In the genomic region with DNA sequence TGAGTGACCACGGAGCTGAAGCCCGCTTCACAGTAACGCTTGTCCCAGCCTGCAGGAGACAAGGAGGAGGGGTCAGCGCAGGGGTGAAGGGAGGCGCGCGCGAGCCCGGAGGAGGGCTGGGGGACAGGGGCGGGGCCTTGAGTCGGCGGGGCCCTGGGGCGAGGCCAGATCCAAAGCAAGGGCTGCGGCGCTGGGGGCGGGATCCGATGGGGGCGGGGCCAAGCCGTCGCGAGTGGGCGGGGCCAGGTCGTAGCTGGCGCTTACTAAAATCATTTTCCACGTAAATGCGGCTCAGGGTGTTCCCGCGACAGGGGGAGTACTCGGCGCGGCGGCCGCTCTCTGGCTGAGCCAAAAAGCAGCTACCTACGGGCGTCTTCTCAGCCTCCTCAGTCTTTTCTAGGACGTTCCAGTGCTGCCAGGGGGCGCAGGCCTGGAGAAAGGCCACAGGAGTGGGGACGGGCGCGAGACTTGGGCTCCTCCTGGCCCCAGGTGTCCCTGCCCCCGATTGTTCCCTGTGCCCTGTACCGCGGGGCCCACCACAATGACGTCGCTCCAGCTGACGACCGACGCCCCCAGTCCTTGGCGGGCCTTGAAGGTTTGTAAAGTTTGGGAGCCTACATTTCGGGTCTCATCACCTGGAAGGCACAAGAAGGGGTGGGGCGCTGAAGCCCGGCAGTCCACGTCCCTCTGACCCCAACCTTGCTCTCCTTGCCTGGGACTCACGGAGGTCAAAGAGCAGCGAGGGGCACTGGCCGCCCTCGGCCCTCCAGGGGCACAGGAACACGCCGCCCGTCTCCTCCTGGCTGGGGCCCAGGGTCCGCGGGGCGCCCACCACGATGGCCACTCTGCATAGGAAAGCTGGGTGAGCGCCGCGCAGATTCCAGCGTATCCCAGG, we compare ENCODE assay signal across 8 cellular contexts. TPM values are rescaled to one million over a fixed set of nuclear protein-coding genes. Genes with fewer than 3 reads are reported as not detected.
DNase-seq lines count a peak whose midpoint lies in the region; ATAC-seq and TF ChIP-seq lines count a peak whose summit lies in the region.

No MANE protein-coding gene starts in this region.

- peak overlapping the region; percentile 98 for H3K4me2 ChIP-seq in neuronal stem cell (ENCODE audit: insufficient read depth, low read length, poor library complexity, severe bottlenecking)

- H3K36me3 ChIP-seq in RWPE2 (ENCODE audit: low read depth), result no peaks in the 10 kb centered on the region
- H3K36me3 ChIP-seq in neuronal stem cell (replicated peaks in 1 of 2; ENCODE audit: control insufficient read depth in 2 of 2, insufficient read depth in 2 of 2, low read length in 2 of 2), result no peaks in the 10 kb centered on the region

- H3K27me3 Mint-ChIP-seq in IgD-negative memory B cell, result peaks cover 10% of the 10 kb centered on the region

- no peak overlapping the region for H4K91ac ChIP-seq in neuronal stem cell (ENCODE audit: low read depth, low read length, poor library complexity)

- CTCF ChIA-PET in GM10248 (lab: Yijun Ruan, JAX), result interaction anchor here (0.7 to 2.7 kb wide), 10 partner anchors 8 to 175 kb away, joined by 3 to 15 read pairs (median 5); no protein-coding TSS in a partner anchor

- peak overlapping the region; percentile 12 for H3K14ac ChIP-seq in neuronal stem cell (ENCODE audit: low read length)

- no CpG with 5 or more reads among the region's 68 CpGs for WGBS in neuronal stem cell (ENCODE audit: extremely low coverage in 2 of 2, insufficient read length in 2 of 2, insufficient replicate concordance in 1 of 2), 2 donors

- POLR2A ChIA-PET in GM10248 (lab: Yijun Ruan, JAX), result interaction anchor here (0.5 kb wide), 1 partner anchor 40 kb away, joined by 3 read pairs; no protein-coding TSS in a partner anchor

- H3K79me1 ChIP-seq in neuronal stem cell (ENCODE audit: low read depth, low read length), result no peaks in the 10 kb centered on the region

- H2BK15ac ChIP-seq in neuronal stem cell (ENCODE audit: low read length), result peak overlapping the region; percentile 97

- TF ChIP-seq CTCF in GM10248 (IDR thresholded peaks at IDR 0.05; ENCODE audit: control extremely low read depth, extremely low read depth, low read depth, missing control alignments), result peak; percentile 4
- peak; percentile 16 for TF ChIP-seq CTCF in RWPE2 (IDR thresholded peaks at IDR 0.05; ENCODE audit: poor library complexity, severe bottlenecking)

- H3K9ac ChIP-seq in neuronal stem cell (ENCODE audit: low read depth, low read length, poor library complexity), result peak overlapping the region; percentile 82

- H3K27ac ChIP-seq in RWPE2 (ENCODE audit: poor library complexity, severe bottlenecking) (no peak overlapping the region), neuronal stem cell (replicated peaks; ENCODE audit: low read length) (no peak overlapping the region)

- H3K27ac Mint-ChIP-seq in IgD-negative memory B cell, result no peak overlapping the region

- peak overlapping the region; percentile 13 for H2BK5ac ChIP-seq in neuronal stem cell (ENCODE audit: low read length)

- H3K4me1 ChIP-seq in RWPE2 (ENCODE audit: insufficient read depth, poor library complexity, severe bottlenecking), result peaks cover 3% of the 10 kb centered on the region
- peaks cover 12 to 13% of the 10 kb centered on the region in 2 donors for H3K4me1 ChIP-seq in neuronal stem cell (ENCODE audit: control insufficient read depth in 2 of 2, insufficient read depth in 1 of 2, low read depth in 1 of 2, low read length in 2 of 2)

- peaks cover 0 to 2% (median 0%) of the 10 kb centered on the region in 3 donors for H3K9me3 Mint-ChIP-seq in IgD-negative memory B cell

- H2BK12ac ChIP-seq in neuronal stem cell (ENCODE audit: low read length), result no peak overlapping the region

- ATAC-seq in RWPE2 (ENCODE audit: low read depth), result peak; percentile 82
- ATAC-seq in HG03108 (IDR thresholded peaks at IDR 0.05; ENCODE audit: unreplicated experiment), result no peak

- H3K27me3 ChIP-seq in RWPE2 (ENCODE audit: insufficient read depth, poor library complexity, severe bottlenecking) (no peaks in the 10 kb centered on the region), neuronal stem cell (ENCODE audit: control insufficient read depth in 3 of 3, insufficient read depth in 3 of 3, low read depth in 1 of 3, low read length in 3 of 3) (peaks cover 2 to 30% (median 26%) of the 10 kb centered on the region in 3 experiments)

- no peak overlapping the region for H2BK120ac ChIP-seq in neuronal stem cell (ENCODE audit: low read depth, low read length)

- H2AK5ac ChIP-seq in neuronal stem cell (ENCODE audit: low read depth, low read length), result peak overlapping the region; percentile 84

- no peaks in the 10 kb centered on the region for H3K36me3 Mint-ChIP-seq in IgD-negative memory B cell

- H3K4me1 Mint-ChIP-seq in IgD-negative memory B cell, result peaks cover 0 to 4% (median 2%) of the 10 kb centered on the region in 3 donors

- no peaks in the 10 kb centered on the region for H3K9me3 ChIP-seq in RWPE2 (ENCODE audit: severe bottlenecking)
- H3K9me3 ChIP-seq in neuronal stem cell (replicated peaks in 1 of 2; ENCODE audit: control insufficient read depth in 2 of 2, insufficient read depth in 1 of 2, low read depth in 1 of 2, low read length in 2 of 2), result no peaks in the 10 kb centered on the region

- no peak overlapping the region for H3K4ac ChIP-seq in neuronal stem cell (ENCODE audit: low read length)

- no peak overlapping the region for H4K8ac ChIP-seq in neuronal stem cell (ENCODE audit: low read depth, low read length)

- DNase-seq in GM10248 (ENCODE audit: extremely low spot score) (peak; percentile 93), RWPE2 (ENCODE audit: low spot score) (no peak), activated gamma-delta T cell (lab: John Stamatoyannopoulos, UW) (peak; percentile 75), foreskin melanocyte (peak; percentile 24), neuronal stem cell (ENCODE audit: low spot score) (peak; percentile 80), stromal cell of bone marrow (ENCODE audit: low read depth) (peak; percentile 18)

- H3K23ac ChIP-seq in neuronal stem cell (ENCODE audit: low read depth, low read length, poor library complexity), result peak overlapping the region; percentile 80

- peak overlapping the region; percentile 100 for H2AFZ ChIP-seq in neuronal stem cell (ENCODE audit: low read length)

- peak overlapping the region; percentile 97 for H3K18ac ChIP-seq in neuronal stem cell (ENCODE audit: low read length)

- H3K4me3 Mint-ChIP-seq in IgD-negative memory B cell, result peak overlapping the region; percentile 25 to 90 (median 78)

- H3K4me3 ChIP-seq in RWPE2 (ENCODE audit: severe bottlenecking) (peak overlapping the region; percentile 46), neuronal stem cell (ENCODE audit: low read length in 2 of 2) (peak overlapping the region; percentile 54 to 77)

RNA-seq across cellular contexts. Expression of gene ITGA2B, which starts 3.9 kb away (rescaled TPM):
- 3.0 TPM for polyA plus RNA-seq in IgD-negative memory B cell
- 6.4 TPM for polyA plus RNA-seq in neuronal stem cell (2013, experiment 1 of 2)
- polyA plus RNA-seq in neuronal stem cell (2013, experiment 2 of 2), result 7.5 TPM

RNA-seq across cellular contexts. Expression of gene FAM171A2, which starts 21.9 kb away (rescaled TPM):
- 0.06 TPM for polyA plus RNA-seq in IgD-negative memory B cell
- 34.5 TPM for polyA plus RNA-seq in neuronal stem cell (2013, experiment 1 of 2)
- polyA plus RNA-seq in neuronal stem cell (2013, experiment 2 of 2), result 33.1 TPM

RNA-seq across cellular contexts. Expression of gene GRN, which starts 40.4 kb away (rescaled TPM):
- polyA plus RNA-seq in IgD-negative memory B cell, result 219 TPM
- polyA plus RNA-seq in neuronal stem cell (2013, experiment 1 of 2), result 54.1 TPM
- 53.7 TPM for polyA plus RNA-seq in neuronal stem cell (2013, experiment 2 of 2)
